21 cellular contexts compared by ENCODE assay signal in genomic region chr3:2819571-2819970, GRCh38.
"Had no signal": no experiment of that assay in that cellular context is flagged by ENCODE, and none has a peak within 500 bp of the region (broad histone marks: within the 10 kb centered on the region; RNA-seq: fewer than 3 reads in every experiment).

No MANE protein-coding gene starts in this region.

- DNase-seq: colonic mucosa; cortex of kidney; dermis blood vessel endothelial cell; dorsolateral prefrontal cortex; effector CD4-positive, alpha-beta T cell; effector CD8-positive, alpha-beta T cell; effector memory CD4-positive, alpha-beta T cell; effector memory CD8-positive, alpha-beta T cell; endodermal cell; erythroblast; esophagus squamous epithelium; foreskin fibroblast; foreskin keratinocyte; foreskin melanocyte; gastrocnemius medialis; glutamatergic neuron; head of caudate nucleus; heart left ventricle; heart right ventricle had no signal

- ATAC-seq: effector memory CD8-positive, alpha-beta T cell; esophagus mucosa; foreskin keratinocyte; gastrocnemius medialis; gastroesophageal sphincter; heart left ventricle; heart right ventricle had no signal
